ENCODE assay signal across 7 cellular contexts in genomic region chr16:24700549-24701392, GRCh38. TPM values are rescaled to one million over a fixed set of nuclear protein-coding genes. Genes with fewer than 3 reads are reported as not detected.
DNase-seq lines count a peak whose midpoint lies in the region; ATAC-seq and TF ChIP-seq lines count a peak whose summit lies in the region.

No MANE protein-coding gene starts in this region.

- peak overlapping the region; percentile 88 for H2AFZ ChIP-seq in IMR-90 (replicated peaks; ENCODE audit: low read length, poor library complexity)

- DNase-seq in IMR-90 (peak; percentile 98), T47D (ENCODE audit: low read depth in 1 of 2, low spot score in 1 of 2) (peak; percentile 35 to 90), kidney tubule cell (ENCODE audit: low spot score) (peak; percentile 98), thyroid gland (peak; percentile 53 to 58), SK-N-DZ (ENCODE audit: low spot score) (no peak)
- no peak for DNase-seq in activated CD4-positive, CD25-positive, alpha-beta regulatory T cell treated with anti-CD3 and anti-CD28 coated beads, Interleukin-2, amount 50 U/mL, for 72 hours

- peak; percentile 51 for TF ChIP-seq CTCF in IMR-90 (conservative IDR thresholded peaks at IDR 0.05; ENCODE audit: low read depth, low read length)
- peak in 2 of 6 experiments; percentile 15 to 28 for TF ChIP-seq CTCF in thyroid gland (IDR thresholded peaks at IDR 0.05)

- no peaks in the 10 kb centered on the region for H3K27me3 ChIP-seq in IMR-90 (ENCODE audit: control insufficient read depth, insufficient read depth, low read length)
- H3K27me3 ChIP-seq in thyroid gland = no peaks in the 10 kb centered on the region

- H4K20me1 ChIP-seq in IMR-90 (ENCODE audit: insufficient read depth, low read length) = no peaks in the 10 kb centered on the region

- no peak overlapping the region for H3K4me3 ChIP-seq in IMR-90 (ENCODE audit: insufficient read depth, low read depth, low read length)
- no peak overlapping the region for H3K4me3 ChIP-seq in thyroid gland (replicated peaks in 1 of 3)

- 0 out of 2 replicates have a peak overlapping the region, but pooled peaks have one; percentile 3 for H3K4me2 ChIP-seq in IMR-90 (ENCODE audit: low read depth, low read length)

- H3K9me3 ChIP-seq in IMR-90 (ENCODE audit: control insufficient read depth, insufficient read depth, low read length) (no peaks in the 10 kb centered on the region; the same call in 1 of the 2 replicates), thyroid gland (no peaks in the 10 kb centered on the region)

- POLR2A ChIA-PET in IMR-90 (lab: Charles Lee; ENCODE audit: unreplicated experiment) = no interaction called here

- H3K79me1 ChIP-seq in IMR-90 (ENCODE audit: low read depth in 1 of 2, low read length in 2 of 2) = peaks cover 0 to 6% of the 10 kb centered on the region in 2 experiments; a peak in 2 of 4 replicates

- peak overlapping the region; percentile 99 for H2BK120ac ChIP-seq in IMR-90 (ENCODE audit: low read depth, low read length)

- peak overlapping the region; percentile 99 for H3K4ac ChIP-seq in IMR-90 (ENCODE audit: low read depth, low read length)

- TF ChIP-seq POLR2A in IMR-90 (IDR thresholded peaks at IDR 0.05; ENCODE audit: low read depth, low read length) = no peak
- TF ChIP-seq POLR2A in thyroid gland (IDR thresholded peaks at IDR 0.05) = no peak

- ATAC-seq in IMR-90 (ENCODE audit: low read depth) = peak; percentile 97
- ATAC-seq in GM18519 (IDR thresholded peaks at IDR 0.05; ENCODE audit: low FRiP score, unreplicated experiment) = no peak

- H3K23ac ChIP-seq in IMR-90 (ENCODE audit: low read depth, low read length) = peak overlapping the region; percentile 94

- peak overlapping the region; percentile 96 for H2BK5ac ChIP-seq in IMR-90 (ENCODE audit: low read depth, low read length, poor library complexity, severe bottlenecking)

- peaks cover 10% of the 10 kb centered on the region for H3K4me1 ChIP-seq in IMR-90 (ENCODE audit: control insufficient read depth, insufficient read depth, low read length)
- H3K4me1 ChIP-seq in thyroid gland = peaks cover 0 to 4% of the 10 kb centered on the region in 2 donors

- 90% methylated on average over 4 of the region's 11 CpGs; no CpG with 5 or more reads in 1 of the 2 experiments for WGBS in IMR-90 (ENCODE audit: extremely low coverage in 2 of 2, insufficient read length in 1 of 2), 2 experiments
- 64% methylated on average over 11 of the region's 11 CpGs for WGBS in thyroid gland, 2 donors

- H3K36me3 ChIP-seq in IMR-90 (ENCODE audit: control insufficient read depth, insufficient read depth, low read length) = no peaks in the 10 kb centered on the region
- no peaks in the 10 kb centered on the region for H3K36me3 ChIP-seq in thyroid gland

- H2AK5ac ChIP-seq in IMR-90 (ENCODE audit: low read depth, low read length) = peak overlapping the region; percentile 99

- H3K27ac ChIP-seq in IMR-90 (ENCODE audit: insufficient read depth, low read length) (peak overlapping the region; percentile 92), thyroid gland (peak overlapping the region; percentile 39 to 63 (median 53))

- no TSS peak for BruUV-seq in IMR-90 (replicated peaks; lab: Mats Ljungman, UMichigan)

- peak overlapping the region; percentile 85 for H3K18ac ChIP-seq in IMR-90 (ENCODE audit: low read depth, low read length)

- intact Hi-C loops in IMR-90 (cut with micrococcal nuclease) (loop anchor here (1.0 to 2.0 kb wide), 2 partner anchors 14 to 54 kb away; no protein-coding TSS in a partner anchor), thyroid gland (cut with DNase I) (no loop called here)

- peak overlapping the region; percentile 92 to 94 for H4K8ac ChIP-seq in IMR-90 (ENCODE audit: low read depth in 2 of 2, low read length in 2 of 2)

- in situ Hi-C loops in IMR-90 (cut with MboI; ENCODE audit: low sequenced_read_pairs) = no loop called here
- in situ Hi-C loops in T47D (cut with HindIII; ENCODE audit: low pct_unique_long_range_greater_than_20kb, low sequenced_read_pairs) = no loop called here

- CTCF ChIA-PET in IMR-90 (lab: Yijun Ruan, JAX) = interaction anchor here (0.6 to 0.7 kb wide), 2 partner anchors 14 to 33 kb away, joined by 3 read pairs; no protein-coding TSS in a partner anchor

- peak overlapping the region; percentile 100 for H2BK15ac ChIP-seq in IMR-90 (ENCODE audit: low read depth, low read length)

- dilution Hi-C loops in IMR-90 (cut with HindIII; ENCODE audit: low sequenced_read_pairs, unreplicated experiment) = no loop called here

- H4K5ac ChIP-seq in IMR-90 (ENCODE audit: low read depth, low read length) = peak overlapping the region; percentile 78

- H3K14ac ChIP-seq in IMR-90 (replicated peaks; ENCODE audit: low read depth, low read length) = peak overlapping the region; percentile 94

- TF ChIP-seq RAD21 in IMR-90 (IDR thresholded peaks at IDR 0.05; ENCODE audit: low read length) = peak; percentile 54

- H2AK9ac ChIP-seq in IMR-90 (replicated peaks; ENCODE audit: low read depth, low read length, poor library complexity) = peak overlapping the region; percentile 94

- no peak overlapping the region for H3K9ac ChIP-seq in IMR-90 (ENCODE audit: low read depth, low read length)

- H4K91ac ChIP-seq in IMR-90 (ENCODE audit: insufficient read depth, low read depth, low read length) = peak overlapping the region; percentile 100

- peaks cover 6% of the 10 kb centered on the region for H3K9me1 ChIP-seq in IMR-90 (ENCODE audit: insufficient read depth, low read length)

- peak overlapping the region; percentile 99 for H2BK20ac ChIP-seq in IMR-90 (ENCODE audit: low read depth, low read length)

- H3K56ac ChIP-seq in IMR-90 (ENCODE audit: extremely low read depth, insufficient read depth, low read length) = peak overlapping the region; percentile 90

TF ChIP-seq in IMR-90, 13 proteins besides CTCF, POLR2A, EP300 and RAD21:
- TF ChIP-seq MAFK (IDR thresholded peaks at IDR 0.05; ENCODE audit: low read depth, low read length) (no peak), USF2 (IDR thresholded peaks at IDR 0.05; ENCODE audit: low read depth, low read length) (no peak), NFE2L2 (IDR thresholded peaks at IDR 0.05; ENCODE audit: low read depth, low read length) (no peak), FOS (IDR thresholded peaks at IDR 0.05; ENCODE audit: low read depth, low read length) (peak; percentile 96), BHLHE40 (IDR thresholded peaks at IDR 0.05; ENCODE audit: low read depth, low read length) (peak; percentile 48), CEBPB (IDR thresholded peaks at IDR 0.05; ENCODE audit: low read depth, low read length) (no peak), SMC3 (IDR thresholded peaks at IDR 0.05; ENCODE audit: low read depth, low read length) (peak; percentile 28; the same call in 1 of the 2 replicates), CHD1 (IDR thresholded peaks at IDR 0.05; ENCODE audit: low read depth, low read length) (no peak), RCOR1 (IDR thresholded peaks at IDR 0.05; ENCODE audit: insufficient replicate concordance, low read length) (peak; percentile 80), MAZ (IDR thresholded peaks at IDR 0.05; ENCODE audit: borderline replicate concordance, low read depth, low read length) (peak; percentile 16; the same call in 1 of the 2 replicates), RFX5 (IDR thresholded peaks at IDR 0.05; ENCODE audit: low read depth, low read length) (no peak), MXI1 (IDR thresholded peaks at IDR 0.05; ENCODE audit: borderline replicate concordance, low read depth, low read length) (no peak), ELK1 (IDR thresholded peaks at IDR 0.05; ENCODE audit: borderline replicate concordance, low read depth, low read length) (no peak)

RNA-seq across cellular contexts. Expression of gene TNRC6A, which starts 28.7 kb away (rescaled TPM):
- total RNA-seq in IMR-90 (2012; rRNA removed) (32.4 and 36.9 TPM in 2 replicates), thyroid gland (10 to 100 TPM; 45.8 to 70.7 (median 57.4) TPM)
- 37.3 and 42.3 TPM in 2 replicates for polyA plus RNA-seq in IMR-90 (2012; rRNA removed)
- 15.0 and 15.5 TPM in 2 replicates for polyA plus RNA-seq in IMR-90 (2012; cell fraction: cytosol; rRNA removed)
- 99.8 and 215 TPM in 2 replicates for polyA plus RNA-seq in IMR-90 (2012; cell fraction: nucleus; rRNA removed; ENCODE audit: low replicate concordance)
- 15.3 and 16.9 TPM in 2 replicates for polyA plus RNA-seq in SK-N-DZ (2014; cell fraction: cytosol; rRNA removed)
- 30.2 and 63.3 TPM in 2 replicates for polyA plus RNA-seq in SK-N-DZ (2014; cell fraction: nucleus; rRNA removed)

Comparison
In these comparisons a context has a peak if more than half of its experiments do, and no peak if none do; other contexts are left out.
1. DNase-seq: peak in IMR-90 (single experiment), T47D (2 of 2), kidney tubule cell (single experiment) and thyroid gland (2 of 2); none in activated CD4-positive, CD25-positive, alpha-beta regulatory T cell treated with anti-CD3 and anti-CD28 coated beads, Interleukin-2, amount 50 U/mL, for 72 hours (single experiment) and SK-N-DZ (single experiment).